ENCODE assay signal across 8 cellular contexts in genomic region chr1:224329842-224330753, GRCh38. TPM values are rescaled to one million over a fixed set of nuclear protein-coding genes. Genes with fewer than 3 reads are reported as not detected.
DNase-seq lines count a peak whose midpoint lies in the region; ATAC-seq and TF ChIP-seq lines count a peak whose summit lies in the region.

NVL (minus strand) TSS chr1:224330172; CDS start chr1:224330127, 45 bp downstream.

- peak within 1 kb of the TSS; percentile 92 to 100 for H3K27ac Mint-ChIP-seq in activated naive CD4-positive, alpha-beta T cell treated with anti-CD3 and anti-CD28 coated beads, Interleukin-2, amount 50 U/mL, for 72 hours

- peak; percentile 38 for TF ChIP-seq POLR2A in GM10847 (IDR thresholded peaks at IDR 0.05; ENCODE audit: extremely low read depth, insufficient read length)

- DNase-seq in NCI-H1105 treated with DMSO at 0.1 percent for 48 hours (lab: John Stamatoyannopoulos, UW) = peak; percentile 93
- DNase-seq in SKM-1 treated with dmso at 0.1 percent for 144 hours (lab: John Stamatoyannopoulos, UW; ENCODE audit: unreplicated experiment) = peak; percentile 97
- DNase-seq in activated naive CD4-positive, alpha-beta T cell treated with anti-CD3 and anti-CD28 coated beads, Interleukin-2, amount 50 U/mL, for 72 hours (ENCODE audit: low spot score in 2 of 2) = peak; percentile 76 to 78
- DNase-seq in glomerular visceral epithelial cell (ENCODE audit: extremely low spot score) = peak; percentile 89
- DNase-seq in omental fat pad (ENCODE audit: low spot score) = peak; percentile 31

- TF ChIP-seq CTCF in omental fat pad (IDR thresholded peaks at IDR 0.05) = no peak

- peaks cover 10 to 14% of the 10 kb centered on the region in 2 donors for H3K36me3 Mint-ChIP-seq in activated naive CD4-positive, alpha-beta T cell treated with anti-CD3 and anti-CD28 coated beads, Interleukin-2, amount 50 U/mL, for 72 hours

- H3K9me3 Mint-ChIP-seq in activated naive CD4-positive, alpha-beta T cell treated with anti-CD3 and anti-CD28 coated beads, Interleukin-2, amount 50 U/mL, for 72 hours = no peaks in the 10 kb centered on the region

- peak within 1 kb of the TSS; percentile 90 for H3K27ac ChIP-seq in temporal lobe (ENCODE audit: low read depth, low read length)

- peak; percentile 86 for ATAC-seq in HG02642 (IDR thresholded peaks at IDR 0.05; ENCODE audit: poor library complexity, unreplicated experiment)
- ATAC-seq in activated naive CD4-positive, alpha-beta T cell treated with anti-CD3 and anti-CD28 coated beads, Interleukin-2, amount 50 U/mL, for 72 hours = peak; percentile 70 to 89
- peak; percentile 96 for ATAC-seq in omental fat pad (ENCODE audit: low FRiP score)

RNA-seq across cellular contexts. Expression of gene NVL, which starts in this region (rescaled TPM):
- total RNA-seq in activated naive CD4-positive, alpha-beta T cell treated with anti-CD3 and anti-CD28 coated beads, Interleukin-2, amount 50 U/mL, for 72 hours = 10 to 100 TPM; 16.4 to 31.0 TPM
- total RNA-seq in omental fat pad (10 to 100 TPM in 3 of 4 donors, 1 to 10 TPM in 1; 10.0 to 21.9 (median 17.3) TPM), temporal lobe (30.7 TPM)

Comparison
In these comparisons a context has a peak if more than half of its experiments do, and no peak if none do; other contexts are left out.
1. Peak in every context shown above with its lines: DNase-seq, ATAC-seq and H3K27ac ChIP-seq.
2. DNase-seq: peak in every context shown above with its lines; median percentile 97 in SKM-1 treated with dmso at 0.1 percent for 144 hours; 93 in NCI-H1105 treated with DMSO at 0.1 percent for 48 hours; 89 in glomerular visceral epithelial cell; 77 in activated naive CD4-positive, alpha-beta T cell treated with anti-CD3 and anti-CD28 coated beads, Interleukin-2, amount 50 U/mL, for 72 hours; 31 in omental fat pad.